8 cellular contexts compared by ENCODE assay signal in genomic region chr3:177358968-177359600, GRCh38.
DNase-seq lines count a peak whose midpoint lies in the region; ATAC-seq and TF ChIP-seq lines count a peak whose summit lies in the region.

No MANE protein-coding gene starts in this region.

- H4K20me1 ChIP-seq in PC-3 (ENCODE audit: low read length): no peaks in the 10 kb centered on the region

- H2BK5ac ChIP-seq in trophoblast cell (ENCODE audit: low read depth, low read length, poor library complexity): peak overlapping the region; percentile 96

- intact Hi-C loops in PC-3 (cut with micrococcal nuclease): loop anchor here (1.0 to 5.0 kb wide), 6 partner anchors 53 to 1026 kb away; no protein-coding TSS in a partner anchor

- DNase-seq in NK-92 treated with Interleukin-12 subunit alpha and Interleukin-12 subunit beta, amount 100 ng/mL, for 24 hours (lab: John Stamatoyannopoulos, UW): peak; percentile 75
- no peak for DNase-seq in NK-92 (lab: John Stamatoyannopoulos, UW; ENCODE audit: unreplicated experiment)
- peak; percentile 46 for DNase-seq in PC-3
- peak; percentile 19 for DNase-seq in activated gamma-delta T cell (lab: John Stamatoyannopoulos, UW)
- peak; percentile 64 for DNase-seq in germinal center (ENCODE audit: low spot score)
- DNase-seq in trophoblast cell: peak; percentile 70 to 79
- no peak for DNase-seq in EL

- H3K9me3 ChIP-seq in PC-3 (ENCODE audit: low read length) (no peaks in the 10 kb centered on the region), trophoblast cell (ENCODE audit: insufficient read depth, low read depth, low read length) (no peaks in the 10 kb centered on the region)

- H3K27ac ChIP-seq in PC-3 (ENCODE audit: low read length): peak overlapping the region; percentile 95
- H3K27ac ChIP-seq in trophoblast cell (ENCODE audit: low read depth, low read length): peak overlapping the region; percentile 95

- H2BK12ac ChIP-seq in trophoblast cell (ENCODE audit: low read length): peak overlapping the region; percentile 89

- peaks cover 30% of the 10 kb centered on the region for H3K79me1 ChIP-seq in trophoblast cell (ENCODE audit: low read length)

- no peaks in the 10 kb centered on the region for H3K9me2 ChIP-seq in PC-3 (replicated peaks; ENCODE audit: low read length)

- peak overlapping the region; percentile 93 for H2BK120ac ChIP-seq in trophoblast cell (ENCODE audit: insufficient read depth, low read length, poor library complexity)

- H4K8ac ChIP-seq in trophoblast cell (ENCODE audit: low read depth, low read length): peak overlapping the region; percentile 73

- H2AFZ ChIP-seq in PC-3 (ENCODE audit: low read length): peak overlapping the region; percentile 24
- no peak overlapping the region for H2AFZ ChIP-seq in trophoblast cell (ENCODE audit: insufficient read depth, low read length, poor library complexity)

- peak overlapping the region; percentile 49 for H3K9ac ChIP-seq in PC-3 (ENCODE audit: low read length)
- no peak overlapping the region for H3K9ac ChIP-seq in trophoblast cell (ENCODE audit: low read length)

- peak overlapping the region; percentile 68 for H3K14ac ChIP-seq in trophoblast cell (ENCODE audit: low read length)

- H3K4me3 ChIP-seq in PC-3 (ENCODE audit: low read length) (peak overlapping the region; percentile 53), trophoblast cell (ENCODE audit: low read depth, low read length) (no peak overlapping the region)

- peak overlapping the region; percentile 60 for H3K4ac ChIP-seq in trophoblast cell (ENCODE audit: low read depth, low read length)

- BruUV-seq in PC-3 (replicated peaks; lab: Mats Ljungman, UMichigan): TSS peak; percentile 77

- H3K36me3 ChIP-seq in PC-3 (ENCODE audit: low read depth, low read length) (no peaks in the 10 kb centered on the region), trophoblast cell (ENCODE audit: control insufficient read depth in 1 of 2, insufficient read depth in 2 of 2, low read length in 2 of 2) (no peaks in the 10 kb centered on the region)

- H3K23ac ChIP-seq in trophoblast cell (ENCODE audit: low read length): no peak overlapping the region

- peak overlapping the region; percentile 62 for H4K12ac ChIP-seq in trophoblast cell (ENCODE audit: low read depth, low read length)

- peak overlapping the region; percentile 92 for H4K91ac ChIP-seq in trophoblast cell (ENCODE audit: low read depth, low read length)

- CTCF ChIA-PET in PC-3 (lab: Charles Lee): interaction anchor here (0.6 to 1.3 kb wide), 2 partner anchors 161 to 465 kb away, joined by 4 to 10 read pairs; partner anchors contain the start of gene TBL1XR1

- ATAC-seq in HG03520 (IDR thresholded peaks at IDR 0.05; ENCODE audit: unreplicated experiment): peak; percentile 16
- peak; percentile 20; the same call in 1 of the 2 replicates for ATAC-seq in PC-3

- peaks cover 8% of the 10 kb centered on the region for H3F3A ChIP-seq in PC-3 (ENCODE audit: low read length, unreplicated experiment)

- H3K27me3 ChIP-seq in PC-3 (ENCODE audit: low read length) (no peaks in the 10 kb centered on the region), trophoblast cell (ENCODE audit: insufficient read depth, low read length) (no peaks in the 10 kb centered on the region)

- TF ChIP-seq CTCF in PC-3 (conservative IDR thresholded peaks at IDR 0.05; ENCODE audit: low read depth, low read length): no peak

- H3K79me2 ChIP-seq in PC-3 (ENCODE audit: low read length): no peaks in the 10 kb centered on the region
- H3K79me2 ChIP-seq in trophoblast cell (ENCODE audit: control insufficient read depth, insufficient read depth, low read length, poor library complexity): peaks cover 2% of the 10 kb centered on the region

- WGBS in trophoblast cell (ENCODE audit: extremely low coverage, insufficient coverage, insufficient read length): no CpG with 5 or more reads among the region's 31 CpGs

- H3K18ac ChIP-seq in trophoblast cell (ENCODE audit: low read length): peak overlapping the region; percentile 79

- H3K4me1 ChIP-seq in PC-3 (ENCODE audit: insufficient read depth, low read length) (peaks cover 45% of the 10 kb centered on the region), trophoblast cell (ENCODE audit: control insufficient read depth in 1 of 2, insufficient read depth in 2 of 2, low read length in 2 of 2) (peaks cover 27 to 32% of the 10 kb centered on the region in 2 experiments)

- POLR2A ChIA-PET in PC-3 (lab: Charles Lee; ENCODE audit: unreplicated experiment): no interaction called here

- peak overlapping the region; percentile 12 for H2AK5ac ChIP-seq in trophoblast cell (ENCODE audit: low read length)

- peak overlapping the region; percentile 84 for H3K4me2 ChIP-seq in PC-3 (ENCODE audit: low read length)
- peak overlapping the region; percentile 68 for H3K4me2 ChIP-seq in trophoblast cell (ENCODE audit: low read length)

Comparison
In these comparisons a context has a peak if more than half of its experiments do, and no peak if none do; other contexts are left out.
1. DNase-seq: peak in NK-92 treated with Interleukin-12 subunit alpha and Interleukin-12 subunit beta, amount 100 ng/mL, for 24 hours (single experiment), PC-3 (single experiment), activated gamma-delta T cell (single experiment), germinal center (single experiment) and trophoblast cell (2 of 2); none in NK-92 (single experiment) and EL (single experiment).